In genomic region chr19:14031719-14032480, GRCh38 we compare ENCODE assay signal across 8 cellular contexts. TPM values are rescaled to one million over a fixed set of nuclear protein-coding genes. Genes with fewer than 3 reads are reported as not detected.
DNase-seq lines count a peak whose midpoint lies in the region; ATAC-seq and TF ChIP-seq lines count a peak whose summit lies in the region.

Gene IL27RA, plus strand, starts transcription at chr19:14031762. Its CDS starts 111 bp downstream, at chr19:14031873.

- H3K27ac ChIP-seq in foreskin keratinocyte (no peak within 1 kb of the TSS), thymus (ENCODE audit: low read depth) (peak within 1 kb of the TSS; percentile 96)

- peak; percentile 63 for TF ChIP-seq CTCF in foreskin keratinocyte (conservative IDR thresholded peaks at IDR 0.05)
- TF ChIP-seq CTCF in omental fat pad (IDR thresholded peaks at IDR 0.05): no peak

- H3K4me3 ChIP-seq in thymus (ENCODE audit: low read length): peak within 1 kb of the TSS; percentile 68

- H3K9me3 ChIP-seq in thymus (ENCODE audit: control insufficient read depth): no peaks in the 10 kb centered on the region

- H3K4me3 Mint-ChIP-seq in activated T-helper 2 cell treated with anti-CD3 and anti-CD28 coated beads, Interferon-gamma antibody, Interleukin-2, Interleukin-4, amounts not matched to agents 10 μg/mL and 5 μg/mL and 100 μg/mL, durations not matched to agents 14 hours and 24 hours and 36 hours (ENCODE audit: low read depth): peak within 1 kb of the TSS; percentile 92

- peaks cover 10% of the 10 kb centered on the region for H3K4me1 Mint-ChIP-seq in activated T-helper 2 cell treated with anti-CD3 and anti-CD28 coated beads, Interferon-gamma antibody, Interleukin-2, Interleukin-4, amounts not matched to agents 10 μg/mL and 5 μg/mL and 100 μg/mL, durations not matched to agents 14 hours and 24 hours and 36 hours (ENCODE audit: low read depth)

- no peaks in the 10 kb centered on the region for H3K4me1 ChIP-seq in foreskin keratinocyte
- H3K4me1 ChIP-seq in thymus (ENCODE audit: control insufficient read depth, insufficient read depth, low read length): no peaks in the 10 kb centered on the region

- ATAC-seq in foreskin keratinocyte (peak; percentile 64), omental fat pad (ENCODE audit: low FRiP score) (peak; percentile 63)

- H3K27me3 Mint-ChIP-seq in activated T-helper 2 cell treated with anti-CD3 and anti-CD28 coated beads, Interferon-gamma antibody, Interleukin-2, Interleukin-4, amounts not matched to agents 10 μg/mL and 5 μg/mL and 100 μg/mL, durations not matched to agents 14 hours and 24 hours and 36 hours (ENCODE audit: low read depth): no peaks in the 10 kb centered on the region

- no peaks in the 10 kb centered on the region for H3K27me3 ChIP-seq in foreskin keratinocyte
- no peaks in the 10 kb centered on the region for H3K27me3 ChIP-seq in thymus (ENCODE audit: control insufficient read depth, insufficient read depth)

- H3K36me3 ChIP-seq in thymus (ENCODE audit: control insufficient read depth, insufficient read depth): no peaks in the 10 kb centered on the region

- peak within 1 kb of the TSS; percentile 86 for H3K27ac Mint-ChIP-seq in activated T-helper 2 cell treated with anti-CD3 and anti-CD28 coated beads, Interferon-gamma antibody, Interleukin-2, Interleukin-4, amounts not matched to agents 10 μg/mL and 5 μg/mL and 100 μg/mL, durations not matched to agents 14 hours and 24 hours and 36 hours

- no peaks in the 10 kb centered on the region for H3K9me3 Mint-ChIP-seq in activated T-helper 2 cell treated with anti-CD3 and anti-CD28 coated beads, Interferon-gamma antibody, Interleukin-2, Interleukin-4, amounts not matched to agents 10 μg/mL and 5 μg/mL and 100 μg/mL, durations not matched to agents 14 hours and 24 hours and 36 hours

- WGBS in thymus: under 1% methylated on average over 63 of the region's 63 CpGs

- H3K36me3 Mint-ChIP-seq in activated T-helper 2 cell treated with anti-CD3 and anti-CD28 coated beads, Interferon-gamma antibody, Interleukin-2, Interleukin-4, amounts not matched to agents 10 μg/mL and 5 μg/mL and 100 μg/mL, durations not matched to agents 14 hours and 24 hours and 36 hours (ENCODE audit: low read depth): peaks cover 31% of the 10 kb centered on the region

- peak; percentile 66 for DNase-seq in NK-92 treated with Interleukin-12 subunit alpha and Interleukin-12 subunit beta, amount 100 ng/mL, for 24 hours (lab: John Stamatoyannopoulos, UW)
- DNase-seq in NK-92 (lab: John Stamatoyannopoulos, UW; ENCODE audit: unreplicated experiment): no peak
- DNase-seq in HS-5 (ENCODE audit: low read depth): peak; percentile 31
- peak; percentile 71 for DNase-seq in RPMI8226
- peak; percentile 80 for DNase-seq in activated T-helper 2 cell treated with anti-CD3 and anti-CD28 coated beads, Interferon-gamma antibody, Interleukin-2, Interleukin-4, amounts not matched to agents 10 μg/mL and 5 μg/mL and 100 μg/mL, durations not matched to agents 14 hours and 24 hours and 36 hours (ENCODE audit: low spot score)
- peak in 1 of 2 donors; percentile 57 for DNase-seq in foreskin keratinocyte
- no peak for DNase-seq in omental fat pad (ENCODE audit: low spot score)

- intact Hi-C loops in activated T-helper 2 cell treated with anti-CD3 and anti-CD28 coated beads, Interferon-gamma antibody, Interleukin-2, Interleukin-4, amounts not matched to agents 10 μg/mL and 5 μg/mL and 100 μg/mL, durations not matched to agents 14 hours and 24 hours and 36 hours (cut with micrococcal nuclease): loop anchor here (1.0 to 5.0 kb wide), 2 partner anchors 46 to 80 kb away; partner anchors contain the start of gene DCAF15

RNA-seq across cellular contexts. Expression of gene IL27RA, which starts in this region (rescaled TPM):
- 76.6 and 79.1 TPM in 2 replicates for total RNA-seq in activated T-helper 2 cell treated with anti-CD3 and anti-CD28 coated beads, Interferon-gamma antibody, Interleukin-2, Interleukin-4, amounts not matched to agents 10 μg/mL and 5 μg/mL and 100 μg/mL, durations not matched to agents 14 hours and 24 hours and 36 hours
- 7.8 and 8.3 TPM in 2 replicates for total RNA-seq in foreskin keratinocyte
- 6.5 and 6.7 TPM in 2 replicates for polyA plus RNA-seq in foreskin keratinocyte
- total RNA-seq in omental fat pad: 10 to 100 TPM in 1 of 4 donors, 1 to 10 TPM in 3; 4.5 to 12.8 (median 6.3) TPM
- 19.1 TPM for polyA plus RNA-seq in thymus

Comparison
In these comparisons a context has a peak if more than half of its experiments do, and no peak if none do; other contexts are left out.
1. DNase-seq: peak in NK-92 treated with Interleukin-12 subunit alpha and Interleukin-12 subunit beta, amount 100 ng/mL, for 24 hours (single experiment), HS-5 (single experiment), RPMI8226 (single experiment) and activated T-helper 2 cell treated with anti-CD3 and anti-CD28 coated beads, Interferon-gamma antibody, Interleukin-2, Interleukin-4, amounts not matched to agents 10 μg/mL and 5 μg/mL and 100 μg/mL, durations not matched to agents 14 hours and 24 hours and 36 hours (single experiment); none in NK-92 (single experiment) and omental fat pad (single experiment).